Comparison of ENCODE assay signal across 22 cellular contexts in the genomic region with DNA sequence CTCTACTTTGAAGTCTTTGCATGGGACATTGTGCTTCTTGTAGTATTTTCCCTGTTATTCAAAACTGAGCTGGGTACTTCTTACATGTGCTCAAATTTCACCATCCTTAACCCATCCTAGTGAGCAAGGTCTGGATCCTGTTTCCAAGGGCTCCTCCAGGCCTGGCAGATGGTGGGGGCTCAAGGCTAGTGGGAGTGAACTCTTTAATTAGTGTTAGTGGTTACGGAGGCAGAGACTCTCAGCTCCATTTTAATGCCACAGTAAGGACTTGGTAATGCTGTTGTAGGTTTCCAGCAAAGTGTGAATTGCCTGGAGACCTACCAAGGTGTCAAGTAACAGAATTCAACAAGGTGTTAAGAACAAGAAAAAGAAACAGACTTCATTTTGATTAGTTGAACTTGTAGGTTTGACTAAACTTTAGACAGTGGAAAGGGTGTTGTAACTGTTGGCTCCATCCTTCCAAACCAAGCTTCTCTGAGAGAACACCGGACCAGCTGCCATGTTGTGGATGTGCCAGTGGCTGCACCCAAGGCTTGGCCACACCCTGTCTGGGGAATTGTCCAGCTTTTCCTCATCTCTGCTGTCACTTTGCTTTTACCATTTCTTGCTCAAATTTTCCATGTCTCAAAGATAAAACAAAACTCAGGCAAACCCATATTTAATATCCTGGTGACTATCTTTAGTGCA.
DNase-seq lines count a peak whose midpoint lies in the region; ATAC-seq and TF ChIP-seq lines count a peak whose summit lies in the region.
"Had no signal": no experiment of that assay in that cellular context is flagged by ENCODE, and none has a peak within 500 bp of the region (broad histone marks: within the 10 kb centered on the region; RNA-seq: fewer than 3 reads in every experiment).

No MANE protein-coding gene starts in this region.

- TF ChIP-seq CTCF in WTC11 (IDR thresholded peaks at IDR 0.05) (no peak), tibial artery (IDR thresholded peaks at IDR 0.05) (no peak)

- H3K27ac ChIP-seq in tibial artery: no peak overlapping the region
- H3K27ac ChIP-seq: 22Rv1, left ventricle myocardium inferior, sigmoid colon had no signal

- CTCF ChIA-PET in WTC11 (lab: Charles Lee): interaction anchor here (1.1 to 1.8 kb wide), 5 partner anchors 8 to 100 kb away, joined by 3 to 14 read pairs (median 3); no protein-coding TSS in a partner anchor

- H3K9me3 Mint-ChIP-seq in WTC11: peaks cover 3% of the 10 kb centered on the region

- no peaks in the 10 kb centered on the region for H3K27me3 ChIP-seq in tibial artery
- H3K27me3 ChIP-seq: sigmoid colon had no signal

- H3K9me3 ChIP-seq in tibial artery: no peaks in the 10 kb centered on the region
- H3K9me3 ChIP-seq: left ventricle myocardium inferior, sigmoid colon had no signal

- H3K27ac Mint-ChIP-seq in WTC11: peak overlapping the region; percentile 21; the same call in 1 of the 2 replicates
- H3K27ac Mint-ChIP-seq: activated CD8-positive, alpha-beta T cell treated with anti-CD3 and anti-CD28 coated beads, Interleukin-2, amount 10 ng/mL, durations not matched to agents 7 days and 5 days; CD14-positive monocyte; progenitor cell of endocrine pancreas had no signal

- no peak overlapping the region for H3K4me3 Mint-ChIP-seq in WTC11
- H3K4me3 Mint-ChIP-seq: activated CD8-positive, alpha-beta T cell treated with anti-CD3 and anti-CD28 coated beads, Interleukin-2, amount 10 ng/mL, durations not matched to agents 7 days and 5 days; CD14-positive monocyte had no signal

- POLR2A ChIA-PET in WTC11 (lab: Charles Lee): interaction anchor here (0.6 kb wide), 1 partner anchor 1233 kb away, joined by 6 read pairs; no protein-coding TSS in a partner anchor

- peaks cover 16% of the 10 kb centered on the region for H3K4me1 Mint-ChIP-seq in WTC11
- H3K4me1 Mint-ChIP-seq: CD14-positive monocyte had no signal

- H3K4me1 ChIP-seq in tibial artery: peaks cover 0 to 22% (median 10%) of the 10 kb centered on the region in 4 donors
- H3K4me1 ChIP-seq: left ventricle myocardium inferior had no signal

- H3K4me3 ChIP-seq in tibial artery: no peak overlapping the region
- H3K4me3 ChIP-seq: left ventricle myocardium inferior, sigmoid colon had no signal

- ATAC-seq in WTC11 (peak; percentile 39), GM18519 (IDR thresholded peaks at IDR 0.05; ENCODE audit: low FRiP score, unreplicated experiment) (no peak), HG02798 (IDR thresholded peaks at IDR 0.05; ENCODE audit: poor library complexity, unreplicated experiment) (no peak), HG02623 (IDR thresholded peaks at IDR 0.05; ENCODE audit: unreplicated experiment) (no peak)
- ATAC-seq: activated CD8-positive, alpha-beta T cell treated with anti-CD3 and anti-CD28 coated beads, Interleukin-2, amount 10 ng/mL, durations not matched to agents 7 days and 5 days; Panc1 had no signal

- intact Hi-C loops in tibial artery (cut with DNase I; ENCODE audit: low total_unique reads): no loop called here

- H3K36me3 Mint-ChIP-seq in WTC11: peaks cover 3% of the 10 kb centered on the region
- H3K36me3 Mint-ChIP-seq: CD14-positive monocyte had no signal

- H3K36me3 ChIP-seq in tibial artery: no peaks in the 10 kb centered on the region
- H3K36me3 ChIP-seq: left ventricle myocardium inferior, sigmoid colon had no signal

- H3K27me3 Mint-ChIP-seq in WTC11 (ENCODE audit: low read depth): no peaks in the 10 kb centered on the region

- peak; percentile 15 for DNase-seq in DMS79 treated with DMSO at 0.1 percent for 48 hours (lab: John Stamatoyannopoulos, UW)
- DNase-seq in DMS79 (lab: John Stamatoyannopoulos, UW): no peak
- no peak for DNase-seq in WTC11 (ENCODE audit: low spot score)
- peak; percentile 89 for DNase-seq in left kidney (ENCODE audit: low read depth, low spot score)
- peak; percentile 45 to 74 for DNase-seq in tibial artery
- DNase-seq: activated CD8-positive, alpha-beta T cell treated with anti-CD3 and anti-CD28 coated beads, Interleukin-2, amount 10 ng/mL, durations not matched to agents 7 days and 5 days; activated naive CD4-positive, alpha-beta T cell treated with anti-CD3 and anti-CD28 coated beads, Interleukin-2, amount 50 U/mL, for 16 hours; IMR-90; left ventricle myocardium inferior; NCI-H1694 treated with DMSO at 0.1 percent for 48 hours; NCI-H2227 treated with DMSO at 0.1 percent for 48 hours; SIG-M5; sigmoid colon; stimulated activated CD4-positive, alpha-beta T cell treated with anti-CD3 and anti-CD28 coated beads, Interleukin-4, amount 100 ng/mL, for 24 hours; trophoblast cell had no signal

TF ChIP-seq in WTC11, 78 proteins besides CTCF, POLR2A, EP300 and RAD21:
- no peak for TF ChIP-seq GTF2I (CRISPR knock-in tag; conservative IDR thresholded peaks at IDR 0.05)
- no peak for TF ChIP-seq NFE2L1 (CRISPR knock-in tag; IDR thresholded peaks at IDR 0.05)
- TF ChIP-seq PRRX2 (CRISPR knock-in tag; IDR thresholded peaks at IDR 0.05): no peak
- TF ChIP-seq SMAD4 (CRISPR knock-in tag; IDR thresholded peaks at IDR 0.05): no peak
- no peak for TF ChIP-seq TEAD4 (CRISPR knock-in tag; IDR thresholded peaks at IDR 0.05)
- TF ChIP-seq TEAD1 (CRISPR knock-in tag; IDR thresholded peaks at IDR 0.05): no peak

Comparison
In these comparisons a context has a peak if more than half of its experiments do, and no peak if none do; other contexts are left out.
1. DNase-seq: peak in DMS79 treated with DMSO at 0.1 percent for 48 hours (single experiment), left kidney (single experiment) and tibial artery (2 of 2); none in DMS79 (single experiment) and WTC11 (single experiment).